Comparison of ENCODE assay signal across 15 cellular contexts in genomic region chr1:31571340-31572295, GRCh38. TPM values are rescaled to one million over a fixed set of nuclear protein-coding genes. Genes with fewer than 3 reads are reported as not detected.
DNase-seq lines count a peak whose midpoint lies in the region; ATAC-seq and TF ChIP-seq lines count a peak whose summit lies in the region.
"Had no signal": no experiment of that assay in that cellular context is flagged by ENCODE, and none has a peak within 500 bp of the region (broad histone marks: within the 10 kb centered on the region; RNA-seq: fewer than 3 reads in every experiment).

No MANE protein-coding gene starts in this region.

- no peak for TF ChIP-seq EP300 in sigmoid colon (IDR thresholded peaks at IDR 0.05)

- no peaks in the 10 kb centered on the region for H3K36me3 ChIP-seq in sigmoid colon

- ATAC-seq in WTC11 = no peak
- ATAC-seq in activated CD4-positive, CD25-positive, alpha-beta regulatory T cell treated with anti-CD3 and anti-CD28 coated beads, Interleukin-2, amount 50 U/mL, for 24 hours = no peak
- ATAC-seq: activated T-cell treated with anti-CD3 and anti-CD28 coated beads, Interleukin-2, amount 50 U/mL, for 4 hours had no signal

- H3K27ac Mint-ChIP-seq in WTC11 = no peak overlapping the region
- H3K27ac Mint-ChIP-seq: CD4-positive, alpha-beta T cell had no signal

- TF ChIP-seq POLR2A in sigmoid colon (IDR thresholded peaks at IDR 0.05) = no peak

- WGBS in sigmoid colon, 2 donors = 81 to 87% methylated on average over 14 of the region's 14 CpGs

- CTCF ChIA-PET in WTC11 (lab: Charles Lee) = interaction anchor here (1.3 to 2.4 kb wide), 3 partner anchors 9 to 177 kb away, joined by 3 to 7 read pairs (median 4); no protein-coding TSS in a partner anchor

- POLR2A ChIA-PET in WTC11 (lab: Charles Lee) = interaction anchor here (1.0 to 1.2 kb wide), 2 partner anchors 16 to 17 kb away, joined by 3 read pairs; no protein-coding TSS in a partner anchor

- no peak overlapping the region for H3K27ac ChIP-seq in sigmoid colon
- H3K27ac ChIP-seq: VCaP had no signal

- DNase-seq in GM20000 (ENCODE audit: low spot score) = peak; percentile 44
- peak; percentile 76 for DNase-seq in NOMO-1 treated with DMSO at 0.1 percent for 48 hours (lab: John Stamatoyannopoulos, UW; ENCODE audit: unreplicated experiment)
- peak; percentile 32 for DNase-seq in ecto neural progenitor cell (ENCODE audit: low spot score)
- DNase-seq in sigmoid colon = peak; percentile 28
- no peak for DNase-seq in DMS114 treated with DMSO at 0.1 percent for 48 hours (lab: John Stamatoyannopoulos, UW; ENCODE audit: unreplicated experiment)
- DNase-seq in WTC11 (ENCODE audit: low spot score) = no peak
- DNase-seq in SW 1271 (lab: John Stamatoyannopoulos, UW) = no peak
- DNase-seq: activated T-cell treated with anti-CD3 and anti-CD28 coated beads, Interleukin-2, amount 50 U/mL, for 4 hours; CD4-positive, alpha-beta T cell; NCI-H1417 treated with DMSO at 0.1 percent for 48 hours; NCI-H446; stimulated activated CD4-positive, alpha-beta T cell treated with anti-CD3 and anti-CD28 coated beads, Interleukin-2, amount 100 ng/mL, for 48 hours; stimulated activated naive CD4-positive, alpha-beta T cell had no signal

- no peaks in the 10 kb centered on the region for H3K36me3 Mint-ChIP-seq in WTC11

- no peaks in the 10 kb centered on the region for H3K27me3 ChIP-seq in sigmoid colon

- H3K4me3 ChIP-seq in sigmoid colon = no peak overlapping the region

- peaks cover 17% of the 10 kb centered on the region for H3K4me1 Mint-ChIP-seq in WTC11

- H3K9me3 ChIP-seq in sigmoid colon = no peaks in the 10 kb centered on the region

- H3K27me3 Mint-ChIP-seq in WTC11 (ENCODE audit: low read depth) = no peaks in the 10 kb centered on the region; the same call in none of the 2 replicates

- TF ChIP-seq CTCF in GM20000 (IDR thresholded peaks at IDR 0.05; ENCODE audit: extremely low read depth, missing control alignments) (no peak), sigmoid colon (IDR thresholded peaks at IDR 0.05) (no peak), WTC11 (IDR thresholded peaks at IDR 0.05) (no peak)

- H3K4me3 Mint-ChIP-seq in WTC11 = no peak overlapping the region
- H3K4me3 Mint-ChIP-seq: activated T-cell treated with anti-CD3 and anti-CD28 coated beads, Interleukin-2, amount 50 U/mL, for 4 hours; CD4-positive, alpha-beta T cell had no signal

- peaks cover 0 to 34% (median 32%) of the 10 kb centered on the region in 4 donors for H3K4me1 ChIP-seq in sigmoid colon

- H3K9me3 Mint-ChIP-seq in WTC11 = no peaks in the 10 kb centered on the region
- H3K9me3 Mint-ChIP-seq: activated T-cell treated with anti-CD3 and anti-CD28 coated beads, Interleukin-2, amount 50 U/mL, for 4 hours; CD4-positive, alpha-beta T cell had no signal

- intact Hi-C loops in sigmoid colon (cut with DNase I) = no loop called here

TF ChIP-seq in WTC11, 78 proteins besides CTCF, POLR2A, EP300 and RAD21:
- TF ChIP-seq NFYB (CRISPR knock-in tag; conservative IDR thresholded peaks at IDR 0.05; ENCODE audit: low read depth) (no peak), ZNF121 (CRISPR knock-in tag; IDR thresholded peaks at IDR 0.05) (no peak), GRHL2 (CRISPR knock-in tag; IDR thresholded peaks at IDR 0.05; ENCODE audit: insufficient replicate concordance, severe bottlenecking) (no peak), ZNF396 (CRISPR knock-in tag; IDR thresholded peaks at IDR 0.05; ENCODE audit: borderline replicate concordance) (no peak), ZNF416 (CRISPR knock-in tag; IDR thresholded peaks at IDR 0.05) (no peak), HMGA2 (CRISPR knock-in tag; IDR thresholded peaks at IDR 0.05) (no peak), FOXK1 (CRISPR knock-in tag; IDR thresholded peaks at IDR 0.05) (no peak), FOXJ3 (CRISPR knock-in tag; IDR thresholded peaks at IDR 0.05; ENCODE audit: borderline replicate concordance) (no peak), TEAD4 (CRISPR knock-in tag; IDR thresholded peaks at IDR 0.05) (no peak), ZNF423 (CRISPR knock-in tag; IDR thresholded peaks at IDR 0.05) (no peak), NR3C1 (CRISPR knock-in tag; conservative IDR thresholded peaks at IDR 0.05; ENCODE audit: low read depth) (no peak), TCF7 (CRISPR knock-in tag; IDR thresholded peaks at IDR 0.05; ENCODE audit: low read depth) (no peak), MAX (CRISPR knock-in tag; IDR thresholded peaks at IDR 0.05) (no peak), RORB (CRISPR knock-in tag; IDR thresholded peaks at IDR 0.05) (no peak), FOXP1 (CRISPR knock-in tag; IDR thresholded peaks at IDR 0.05; ENCODE audit: borderline replicate concordance) (no peak), OVOL2 (CRISPR knock-in tag; IDR thresholded peaks at IDR 0.05; ENCODE audit: borderline replicate concordance) (no peak)
- TF ChIP-seq, protein P1, sequence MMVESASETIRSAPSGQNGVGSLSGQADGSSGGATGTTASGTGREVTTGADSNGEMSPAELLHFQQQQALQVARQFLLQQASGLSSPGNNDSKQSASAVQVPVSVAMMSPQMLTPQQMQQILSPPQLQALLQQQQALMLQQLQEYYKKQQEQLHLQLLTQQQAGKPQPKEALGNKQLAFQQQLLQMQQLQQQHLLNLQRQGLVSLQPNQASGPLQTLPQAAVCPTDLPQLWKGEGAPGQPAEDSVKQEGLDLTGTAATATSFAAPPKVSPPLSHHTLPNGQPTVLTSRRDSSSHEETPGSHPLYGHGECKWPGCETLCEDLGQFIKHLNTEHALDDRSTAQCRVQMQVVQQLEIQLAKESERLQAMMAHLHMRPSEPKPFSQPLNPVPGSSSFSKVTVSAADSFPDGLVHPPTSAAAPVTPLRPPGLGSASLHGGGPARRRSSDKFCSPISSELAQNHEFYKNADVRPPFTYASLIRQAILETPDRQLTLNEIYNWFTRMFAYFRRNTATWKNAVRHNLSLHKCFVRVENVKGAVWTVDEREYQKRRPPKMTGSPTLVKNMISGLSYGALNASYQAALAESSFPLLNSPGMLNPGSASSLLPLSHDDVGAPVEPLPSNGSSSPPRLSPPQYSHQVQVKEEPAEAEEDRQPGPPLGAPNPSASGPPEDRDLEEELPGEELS (CRISPR knock-in tag; IDR thresholded peaks at IDR 0.05) = no peak
- TF ChIP-seq, protein P2, sequence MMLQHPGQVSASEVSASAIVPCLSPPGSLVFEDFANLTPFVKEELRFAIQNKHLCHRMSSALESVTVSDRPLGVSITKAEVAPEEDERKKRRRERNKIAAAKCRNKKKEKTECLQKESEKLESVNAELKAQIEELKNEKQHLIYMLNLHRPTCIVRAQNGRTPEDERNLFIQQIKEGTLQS (CRISPR knock-in tag; conservative IDR thresholded peaks at IDR 0.05) = no peak
- TF ChIP-seq, protein P3, sequence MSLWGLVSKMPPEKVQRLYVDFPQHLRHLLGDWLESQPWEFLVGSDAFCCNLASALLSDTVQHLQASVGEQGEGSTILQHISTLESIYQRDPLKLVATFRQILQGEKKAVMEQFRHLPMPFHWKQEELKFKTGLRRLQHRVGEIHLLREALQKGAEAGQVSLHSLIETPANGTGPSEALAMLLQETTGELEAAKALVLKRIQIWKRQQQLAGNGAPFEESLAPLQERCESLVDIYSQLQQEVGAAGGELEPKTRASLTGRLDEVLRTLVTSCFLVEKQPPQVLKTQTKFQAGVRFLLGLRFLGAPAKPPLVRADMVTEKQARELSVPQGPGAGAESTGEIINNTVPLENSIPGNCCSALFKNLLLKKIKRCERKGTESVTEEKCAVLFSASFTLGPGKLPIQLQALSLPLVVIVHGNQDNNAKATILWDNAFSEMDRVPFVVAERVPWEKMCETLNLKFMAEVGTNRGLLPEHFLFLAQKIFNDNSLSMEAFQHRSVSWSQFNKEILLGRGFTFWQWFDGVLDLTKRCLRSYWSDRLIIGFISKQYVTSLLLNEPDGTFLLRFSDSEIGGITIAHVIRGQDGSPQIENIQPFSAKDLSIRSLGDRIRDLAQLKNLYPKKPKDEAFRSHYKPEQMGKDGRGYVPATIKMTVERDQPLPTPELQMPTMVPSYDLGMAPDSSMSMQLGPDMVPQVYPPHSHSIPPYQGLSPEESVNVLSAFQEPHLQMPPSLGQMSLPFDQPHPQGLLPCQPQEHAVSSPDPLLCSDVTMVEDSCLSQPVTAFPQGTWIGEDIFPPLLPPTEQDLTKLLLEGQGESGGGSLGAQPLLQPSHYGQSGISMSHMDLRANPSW (CRISPR knock-in tag; conservative IDR thresholded peaks at IDR 0.05; ENCODE audit: low read depth) = no peak

RNA-seq across cellular contexts. Expression of gene TINAGL1, which starts 4.7 kb away (rescaled TPM):
- total RNA-seq in sigmoid colon (100 to 1,000 TPM in 3 of 4 donors, 10 to 100 TPM in 1; 62.9 to 238 (median 132) TPM), WTC11 (2021) (7.2 to 8.4 TPM (median 8.4 TPM) in 3 replicates)
- polyA plus RNA-seq in sigmoid colon = 10 to 100 TPM; 21.0 to 87.9 (median 40.9) TPM
- total RNA-seq: CD4-positive, alpha-beta T cell had no signal

RNA-seq across cellular contexts. Expression of gene HCRTR1, which starts 45.9 kb away (rescaled TPM):
- total RNA-seq in sigmoid colon = not detected
- polyA plus RNA-seq in sigmoid colon = under 1 TPM in 1 of 3 donors, not detected in 2; 0.03 TPM
- total RNA-seq in WTC11 (2021) = 0.13 to 0.23 TPM (median 0.14 TPM) in 3 replicates
- total RNA-seq: activated T-cell treated with anti-CD3 and anti-CD28 coated beads, Interleukin-2, amount 50 U/mL, for 4 hours; CD4-positive, alpha-beta T cell had no signal

Comparison
In these comparisons a context has a peak if more than half of its experiments do, and no peak if none do; other contexts are left out.
1. DNase-seq: peak in GM20000 (single experiment), NOMO-1 treated with DMSO at 0.1 percent for 48 hours (single experiment), ecto neural progenitor cell (single experiment) and sigmoid colon (single experiment); none in DMS114 treated with DMSO at 0.1 percent for 48 hours (single experiment), WTC11 (single experiment) and SW 1271 (0 of 2).